Comparison of ENCODE assay signal across 8 cellular contexts in the genomic region with DNA sequence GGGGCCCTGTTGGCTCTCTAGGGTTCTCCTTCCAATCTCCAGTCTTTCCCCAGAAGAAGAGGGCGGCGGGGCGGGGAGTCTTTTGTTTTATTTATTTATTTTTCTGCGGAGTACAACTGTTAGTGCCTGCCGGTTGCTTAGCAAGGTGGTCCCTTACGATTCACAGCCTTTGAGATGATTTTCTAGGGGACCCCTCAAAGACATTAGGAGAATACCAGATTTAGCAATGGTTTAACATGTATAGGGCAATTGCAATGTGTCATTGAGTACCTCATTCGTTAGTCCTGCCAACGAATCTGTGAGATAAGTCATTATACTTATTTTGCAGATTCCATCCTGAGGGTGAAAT.
DNase-seq lines count a peak whose midpoint lies in the region; ATAC-seq and TF ChIP-seq lines count a peak whose summit lies in the region.

No MANE protein-coding gene starts in this region.

- H3K27me3 ChIP-seq in brain microvascular endothelial cell (replicated peaks) (no peaks in the 10 kb centered on the region), muscle layer of duodenum (ENCODE audit: low read depth, low read length) (no peaks in the 10 kb centered on the region)

- ATAC-seq in HG02759 (IDR thresholded peaks at IDR 0.05; ENCODE audit: unreplicated experiment) (peak; percentile 5), HG02870 (IDR thresholded peaks at IDR 0.05; ENCODE audit: unreplicated experiment) (no peak)

- in situ Hi-C loops in brain microvascular endothelial cell (cut with HindIII; ENCODE audit: low pct_ligation_motif_present, low sequenced_read_pairs) = no loop called here

- no peaks in the 10 kb centered on the region for H3K9me3 ChIP-seq in muscle layer of duodenum (ENCODE audit: control insufficient read depth in 1 of 2, low read length in 2 of 2)

- H3K27ac ChIP-seq in brain microvascular endothelial cell = peak overlapping the region; percentile 30
- peak overlapping the region; percentile 89 for H3K27ac ChIP-seq in muscle layer of duodenum (ENCODE audit: low read length)

- H3K4me1 ChIP-seq in muscle layer of duodenum (ENCODE audit: control insufficient read depth in 1 of 2, insufficient read depth in 2 of 2, low read length in 2 of 2) = peaks cover 0 to 9% of the 10 kb centered on the region in 2 donors

- no peak for DNase-seq in AG04449 (ENCODE audit: low read depth, low spot score)
- DNase-seq in brain microvascular endothelial cell = no peak
- DNase-seq in NCI-H82 treated with DMSO at 0.1 percent for 48 hours (lab: John Stamatoyannopoulos, UW; ENCODE audit: unreplicated experiment) = no peak
- DNase-seq in GDM1 (lab: John Stamatoyannopoulos, UW) = no peak
- no peak for DNase-seq in DMS153 treated with DMSO at 0.1 percent for 48 hours (lab: John Stamatoyannopoulos, UW; ENCODE audit: unreplicated experiment)

- H3K36me3 ChIP-seq in brain microvascular endothelial cell (replicated peaks) (peaks cover 14% of the 10 kb centered on the region), muscle layer of duodenum (ENCODE audit: control insufficient read depth in 1 of 2, insufficient read depth in 2 of 2, low read length in 2 of 2) (peaks cover 23 to 24% of the 10 kb centered on the region in 2 donors)

- CTCF ChIA-PET in AG04449 (lab: Yijun Ruan, JAX) = interaction anchor here (3.0 to 4.0 kb wide), 2 partner anchors 10 to 56 kb away, joined by 16 to 35 read pairs; a partner anchor contains a TSS

- H3K4me3 ChIP-seq in AG04449 (ENCODE audit: low read depth, low read length) (peak overlapping the region; percentile 99), brain microvascular endothelial cell (ENCODE audit: low read depth, low read length) (peak overlapping the region; percentile 100), muscle layer of duodenum (ENCODE audit: low read depth in 1 of 2, low read length in 2 of 2) (peak overlapping the region; percentile 95 to 99)

- POLR2A ChIA-PET in AG04449 (lab: Yijun Ruan, JAX) = interaction anchor here (1.0 kb wide), 1 partner anchor 56 kb away, joined by 4 read pairs; a partner anchor contains a TSS

- TF ChIP-seq CTCF in AG04449 (IDR thresholded peaks at IDR 0.05; ENCODE audit: insufficient read depth, low read length, missing control alignments) = no peak
- TF ChIP-seq CTCF in brain microvascular endothelial cell (IDR thresholded peaks at IDR 0.05; ENCODE audit: low read depth, low read length, missing control alignments) = no peak
